In the genomic region with DNA sequence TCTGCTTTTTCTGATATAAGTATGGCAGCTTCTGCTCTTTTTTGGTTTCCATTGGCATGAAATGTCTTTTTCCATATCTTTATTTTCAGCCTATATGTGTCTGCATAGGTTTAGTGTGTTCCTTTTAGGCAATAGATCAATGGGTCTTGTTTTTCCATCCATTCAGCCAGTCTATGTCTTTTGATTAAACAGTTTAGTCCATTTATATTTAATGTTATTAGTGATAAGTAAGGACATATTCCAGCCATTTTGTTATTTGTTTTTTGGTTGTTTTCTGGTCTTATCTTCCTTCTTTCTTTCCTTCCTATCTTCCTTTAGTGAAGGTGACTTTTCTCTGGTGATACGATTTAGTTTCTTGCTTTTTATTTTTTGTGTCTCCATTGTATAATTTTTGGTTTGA, we compare ENCODE assay signal across 11 cellular contexts.
"Had no signal": no experiment of that assay in that cellular context is flagged by ENCODE, and none has a peak within 500 bp of the region (broad histone marks: within the 10 kb centered on the region; RNA-seq: fewer than 3 reads in every experiment).

No MANE protein-coding gene starts in this region.

- H3K4me2 ChIP-seq: GM23338 had no signal

- H3K4me1 ChIP-seq: HAP-1 had no signal

- DNase-seq: GM23248, GOT3, H7, H9, HCEC 1CT, HFFc6 had no signal

- FAIRE-seq: H1, H54 had no signal

- H3K36me3 ChIP-seq: HAP-1 had no signal

- H3K4me3 ChIP-seq: GM23248, GM23338, HAP-1 had no signal

- H3K9ac ChIP-seq: GM23248 had no signal

- H3K27ac ChIP-seq: GM23248 had no signal

- ATAC-seq: GM23338, HCT116 had no signal

- H2AFZ ChIP-seq: GM23248, GM23338 had no signal

- H3K9me3 ChIP-seq: HAP-1 had no signal
